Comparison of ENCODE assay signal across 1 cellular context in the genomic region with DNA sequence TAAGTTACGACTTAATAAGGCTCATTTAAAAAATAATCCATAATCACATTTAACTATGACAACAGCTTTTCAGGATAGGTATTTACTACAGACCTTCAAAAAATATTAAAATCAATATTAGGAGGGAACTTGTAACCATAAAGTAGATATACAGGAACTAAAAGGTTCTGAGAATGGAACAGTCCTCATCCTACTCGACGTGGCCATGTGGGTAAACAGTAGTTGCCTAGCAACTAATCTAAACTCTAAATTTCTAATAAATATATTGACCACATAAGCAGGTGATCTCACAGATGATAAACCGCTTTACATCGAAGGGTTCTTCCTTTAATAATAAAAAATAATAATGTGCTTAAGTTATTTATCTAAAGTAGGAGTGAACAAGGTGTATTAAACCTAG.
TF ChIP-seq lines count a peak whose summit lies in the region.

No MANE protein-coding gene starts in this region.

TF ChIP-seq in A549, 52 proteins besides CTCF, POLR2A, EP300 and RAD21 (continued from another document):
- TF ChIP-seq, protein P1, sequence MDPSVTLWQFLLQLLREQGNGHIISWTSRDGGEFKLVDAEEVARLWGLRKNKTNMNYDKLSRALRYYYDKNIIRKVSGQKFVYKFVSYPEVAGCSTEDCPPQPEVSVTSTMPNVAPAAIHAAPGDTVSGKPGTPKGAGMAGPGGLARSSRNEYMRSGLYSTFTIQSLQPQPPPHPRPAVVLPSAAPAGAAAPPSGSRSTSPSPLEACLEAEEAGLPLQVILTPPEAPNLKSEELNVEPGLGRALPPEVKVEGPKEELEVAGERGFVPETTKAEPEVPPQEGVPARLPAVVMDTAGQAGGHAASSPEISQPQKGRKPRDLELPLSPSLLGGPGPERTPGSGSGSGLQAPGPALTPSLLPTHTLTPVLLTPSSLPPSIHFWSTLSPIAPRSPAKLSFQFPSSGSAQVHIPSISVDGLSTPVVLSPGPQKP (IDR thresholded peaks at IDR 0.05; ENCODE audit: low read depth, low read length): no peak
- TF ChIP-seq CHD4 (IDR thresholded peaks at IDR 0.05; ENCODE audit: borderline replicate concordance) (no peak), CBX8 (IDR thresholded peaks at IDR 0.05) (no peak), NR3C1 (IDR thresholded peaks at IDR 0.05) (no peak), RFX5 (IDR thresholded peaks at IDR 0.05) (no peak)
